In genomic region chr7:85186521-85187241, GRCh38 we compare ENCODE assay signal across 7 cellular contexts. TPM values are rescaled to one million over a fixed set of nuclear protein-coding genes. Genes with fewer than 3 reads are reported as not detected.
DNase-seq lines count a peak whose midpoint lies in the region; ATAC-seq, FAIRE-seq and TF ChIP-seq lines count a peak whose summit lies in the region.

TSS of gene SEMA3D (minus strand) at chr7:85187056. CDS start at chr7:85121891, 65,165 bp downstream.

- no peaks in the 10 kb centered on the region for H3K9me3 ChIP-seq in HUES64 (ENCODE audit: insufficient read depth, low read depth, low read length)
- H3K9me3 ChIP-seq in PC-3 (ENCODE audit: low read length): no peaks in the 10 kb centered on the region
- no peaks in the 10 kb centered on the region for H3K9me3 ChIP-seq in kidney (ENCODE audit: control insufficient read depth in 1 of 2, low read length in 2 of 2)

- H3K4me3 ChIP-seq in GM12865 (ENCODE audit: low read depth, low read length) (no peak within 1 kb of the TSS), HUES64 (ENCODE audit: low read length) (peak within 1 kb of the TSS; percentile 61), PC-3 (ENCODE audit: low read length) (peak within 1 kb of the TSS; percentile 90), kidney (ENCODE audit: low read length in 2 of 2) (peak within 1 kb of the TSS; percentile 74 to 81)

- no peaks in the 10 kb centered on the region for H3K9me2 ChIP-seq in PC-3 (replicated peaks; ENCODE audit: low read length)

- H4K20me1 ChIP-seq in PC-3 (ENCODE audit: low read length): no peaks in the 10 kb centered on the region

- H3K79me2 ChIP-seq in PC-3 (ENCODE audit: low read length): no peaks in the 10 kb centered on the region

- H3K4me1 ChIP-seq in HUES64 (ENCODE audit: insufficient read depth, low read length): no peaks in the 10 kb centered on the region
- peaks cover 18% of the 10 kb centered on the region; the same call in 1 of the 2 replicates for H3K4me1 ChIP-seq in PC-3 (ENCODE audit: insufficient read depth, low read length)
- peaks cover 0 to 13% of the 10 kb centered on the region in 2 donors for H3K4me1 ChIP-seq in kidney (ENCODE audit: control insufficient read depth in 1 of 2, insufficient read depth in 1 of 2, low read depth in 1 of 2, low read length in 2 of 2)

- H2AFZ ChIP-seq in PC-3 (ENCODE audit: low read length): peak within 1 kb of the TSS; percentile 100

- no TSS peak for BruUV-seq in PC-3 (replicated peaks; lab: Mats Ljungman, UMichigan)

- H3K36me3 ChIP-seq in HUES64 (ENCODE audit: insufficient read depth, low read length) (no peaks in the 10 kb centered on the region), PC-3 (ENCODE audit: low read depth, low read length) (no peaks in the 10 kb centered on the region), kidney (ENCODE audit: control insufficient read depth in 1 of 2, insufficient read depth in 2 of 2, low read length in 2 of 2) (no peaks in the 10 kb centered on the region)

- intact Hi-C loops in PC-3 (cut with micrococcal nuclease): loop anchor here (1.0 to 2.0 kb wide), 3 partner anchors 270 to 564 kb away; no protein-coding TSS in a partner anchor
- intact Hi-C loops in kidney (cut with DNase I): no loop called here

- CTCF ChIA-PET in PC-3 (lab: Charles Lee): interaction anchor here (0.6 to 1.9 kb wide), 6 partner anchors 81 to 643 kb away, joined by 3 to 11 read pairs (median 4); no protein-coding TSS in a partner anchor

- peak; percentile 71 for DNase-seq in GM12865 (ENCODE audit: low read depth)
- peak; percentile 84 for DNase-seq in PC-3
- peak; percentile 7 for DNase-seq in cerebellum (ENCODE audit: low spot score)
- DNase-seq in kidney: peak; percentile 86
- peak; percentile 33 for DNase-seq in stimulated activated CD8-positive, alpha-beta memory T cell treated with anti-CD3 and anti-CD28 coated beads, Interleukin-4, amount 100 ng/mL, for 48 hours

- H3K27me3 ChIP-seq in HUES64 (ENCODE audit: insufficient read depth, low read length) (peaks cover 64% of the 10 kb centered on the region), PC-3 (ENCODE audit: low read length) (no peaks in the 10 kb centered on the region)

- peak; percentile 75 for TF ChIP-seq CTCF in GM12865 (IDR thresholded peaks at IDR 0.05; ENCODE audit: insufficient read depth, low read depth, low read length, missing control alignments)
- TF ChIP-seq CTCF in PC-3 (conservative IDR thresholded peaks at IDR 0.05; ENCODE audit: low read depth, low read length): peak; percentile 83
- TF ChIP-seq CTCF in kidney (IDR thresholded peaks at IDR 0.05; ENCODE audit: borderline replicate concordance, extremely low read depth, insufficient read depth): peak; percentile 76

- H3K9ac ChIP-seq in HUES64 (ENCODE audit: low read depth, low read length): peak within 1 kb of the TSS; percentile 13
- peak within 1 kb of the TSS; percentile 33; the same call in 1 of the 2 replicates for H3K9ac ChIP-seq in PC-3 (ENCODE audit: low read length)
- H3K9ac ChIP-seq in kidney (ENCODE audit: low read length in 2 of 2): peak within 1 kb of the TSS; percentile 42 to 66

- peak within 1 kb of the TSS; percentile 93 for H3K4me2 ChIP-seq in PC-3 (ENCODE audit: low read length)

- no peaks in the 10 kb centered on the region for H3F3A ChIP-seq in PC-3 (ENCODE audit: low read length, unreplicated experiment)

- POLR2A ChIA-PET in PC-3 (lab: Charles Lee; ENCODE audit: unreplicated experiment): no interaction called here

- no peak for FAIRE-seq in kidney (lab: Jason Lieb, UNC)

- ATAC-seq in GM21619 (IDR thresholded peaks at IDR 0.05; ENCODE audit: unreplicated experiment) (peak; percentile 91), PC-3 (peak; percentile 82)

- WGBS in HUES64: under 1% methylated on average over 45 of the region's 45 CpGs

- no peak within 1 kb of the TSS for H3K27ac ChIP-seq in HUES64 (ENCODE audit: low read depth, low read length)
- H3K27ac ChIP-seq in PC-3 (ENCODE audit: low read length): no peak within 1 kb of the TSS
- peak within 1 kb of the TSS; percentile 30 to 59 for H3K27ac ChIP-seq in kidney (ENCODE audit: low read depth in 2 of 2, low read length in 2 of 2)

RNA-seq across cellular contexts. Expression of gene SEMA3D, which starts in this region (rescaled TPM):
- 2.0 TPM for polyA plus RNA-seq in HUES64 (2013, experiment 1 of 2)
- 3.0 TPM for polyA plus RNA-seq in HUES64 (2013, experiment 2 of 2)
- 4.0 and 4.8 TPM in 2 replicates for total RNA-seq in PC-3 (2014; rRNA removed)
- total RNA-seq in cerebellum: 39.2 TPM
- total RNA-seq in kidney: 17.5 TPM
- 0.82 TPM for polyA plus RNA-seq in kidney (ENCODE audit: insufficient read depth, low read depth, low replicate concordance)

Comparison
In these comparisons a context has a peak if more than half of its experiments do, and no peak if none do; other contexts are left out.
1. DNase-seq: peak in every context shown above with its lines; median percentile 86 in kidney; 84 in PC-3; 71 in GM12865; 33 in stimulated activated CD8-positive, alpha-beta memory T cell treated with anti-CD3 and anti-CD28 coated beads, Interleukin-4, amount 100 ng/mL, for 48 hours; 7 in cerebellum.
2. H3K27ac ChIP-seq: peak in kidney (2 of 2); none in HUES64 (single experiment) and PC-3 (single experiment).
3. Peak in every context shown above with its lines, with median percentiles within 50 percentile points of each other: CTCF ChIP-seq and H3K9ac ChIP-seq.